ENCODE assay signal across 1 cellular context in the genomic region with DNA sequence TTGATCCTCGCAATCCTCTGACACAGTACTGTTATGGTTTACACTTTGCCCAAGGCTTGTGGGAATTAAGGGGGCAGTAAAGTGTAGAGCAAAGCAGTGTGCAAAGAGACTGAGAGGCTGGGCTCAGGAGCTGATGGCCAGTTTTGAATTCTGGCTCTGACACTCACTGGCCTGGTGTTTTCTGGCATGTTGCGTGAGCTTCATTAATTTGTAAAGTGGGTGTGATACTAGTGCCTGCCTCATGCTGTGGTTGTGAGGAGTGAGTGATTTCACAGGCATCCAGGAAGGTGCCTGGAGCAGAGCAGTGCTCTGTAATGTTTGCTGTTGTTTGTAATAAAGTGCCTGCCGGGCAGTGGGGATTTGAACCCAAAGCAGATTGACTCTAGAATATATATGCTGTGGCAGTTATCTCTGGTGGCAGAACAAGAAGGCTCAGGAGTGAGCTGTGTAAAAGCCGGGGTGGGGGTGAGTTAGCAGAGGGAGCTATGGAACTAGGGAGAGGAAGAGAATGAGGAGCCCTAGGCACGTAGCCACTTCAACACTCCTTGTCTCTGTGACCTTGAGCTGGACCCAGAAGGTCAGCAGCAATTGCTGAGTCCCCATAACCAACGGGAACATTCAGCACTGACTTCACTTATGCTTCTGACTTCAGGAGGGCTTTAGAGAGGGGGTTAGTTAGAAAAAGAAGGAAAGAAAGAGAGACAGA.
TF ChIP-seq lines count a peak whose summit lies in the region.

No MANE protein-coding gene starts in this region.

TF ChIP-seq in GM23338, 12 proteins besides CTCF, POLR2A, EP300 and RAD21 (continued from another document):
- TF ChIP-seq ZNF462 (CRISPR knock-in tag; IDR thresholded peaks at IDR 0.05) (no peak), CREB1 (CRISPR knock-in tag; IDR thresholded peaks at IDR 0.05; ENCODE audit: low read depth) (no peak), EZH2 (IDR thresholded peaks at IDR 0.05; ENCODE audit: low read depth, unreplicated experiment) (no peak), REST (IDR thresholded peaks at IDR 0.05; ENCODE audit: unreplicated experiment) (no peak), JUNB (IDR thresholded peaks at IDR 0.05; ENCODE audit: unreplicated experiment) (no peak), STAT1 (IDR thresholded peaks at IDR 0.05; ENCODE audit: unreplicated experiment) (no peak), POLR2AphosphoS5 (IDR thresholded peaks at IDR 0.05; ENCODE audit: low read depth) (no peak), ZNF331 (CRISPR knock-in tag; IDR thresholded peaks at IDR 0.05; ENCODE audit: low read depth) (no peak)
TF ChIP-seq in GM23338: peak in this region for 0.
